Comparison of ENCODE assay signal across 27 cellular contexts in the genomic region with DNA sequence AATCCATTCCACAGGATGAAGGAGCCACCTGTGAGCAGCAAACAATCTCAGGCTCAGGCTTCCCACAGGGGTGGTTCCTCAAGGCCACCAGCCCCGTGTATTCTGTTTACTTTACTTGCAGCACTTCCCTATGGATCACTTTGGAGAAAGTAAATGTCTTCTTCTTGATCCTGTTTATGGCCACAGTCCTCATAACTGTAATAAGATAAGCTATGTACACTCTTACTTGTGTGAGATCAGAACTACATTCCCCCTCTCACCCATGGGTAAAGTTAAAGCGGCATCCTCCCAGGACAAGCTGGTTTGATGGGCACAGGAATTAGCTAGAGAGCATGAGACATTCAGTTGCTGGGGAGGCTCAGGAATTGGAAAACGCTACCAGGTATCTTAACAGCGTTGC.
"Had no signal": no experiment of that assay in that cellular context is flagged by ENCODE, and none has a peak within 500 bp of the region (broad histone marks: within the 10 kb centered on the region; RNA-seq: fewer than 3 reads in every experiment).

No MANE protein-coding gene starts in this region.

- H3K27ac ChIP-seq: colonic mucosa, coronary artery, dorsolateral prefrontal cortex, epithelial cell of prostate, esophagus muscularis mucosa, esophagus squamous epithelium, foreskin keratinocyte, gastrocnemius medialis, gastroesophageal sphincter, heart left ventricle, heart right ventricle had no signal

- H3K9me3 ChIP-seq: colonic mucosa, esophagus muscularis mucosa, esophagus squamous epithelium, gastrocnemius medialis, gastroesophageal sphincter, heart left ventricle, heart right ventricle had no signal

- FAIRE-seq: colon, endometrium, endothelial cell of umbilical vein, frontal cortex had no signal

- H3K4me3 Mint-ChIP-seq: dendritic cell treated with granulocyte-macrophage colony-stimulating factor and Interleukin-4, amounts not matched to agents 40 ng/mL and 50 ng/mL, for 4 days; effector memory CD8-positive, alpha-beta T cell; endodermal cell had no signal

- H3K4me3 ChIP-seq: colonic mucosa, coronary artery, dorsolateral prefrontal cortex, esophagus muscularis mucosa, esophagus squamous epithelium, gastrocnemius medialis, gastroesophageal sphincter, heart left ventricle, heart right ventricle had no signal

- H3K4me1 ChIP-seq: colonic mucosa, esophagus muscularis mucosa, esophagus squamous epithelium, foreskin keratinocyte, gastroesophageal sphincter had no signal

- H3K27me3 ChIP-seq: colonic mucosa, dorsolateral prefrontal cortex, esophagus muscularis mucosa, esophagus squamous epithelium, foreskin keratinocyte, gastrocnemius medialis, gastroesophageal sphincter, heart left ventricle, heart right ventricle had no signal

- DNase-seq: colonic mucosa; cortex of kidney; dermis blood vessel endothelial cell; dorsolateral prefrontal cortex; effector CD4-positive, alpha-beta T cell; effector CD8-positive, alpha-beta T cell; effector memory CD4-positive, alpha-beta T cell; effector memory CD8-positive, alpha-beta T cell; endodermal cell; esophagus squamous epithelium; foreskin fibroblast; foreskin keratinocyte; foreskin melanocyte; gastrocnemius medialis; glutamatergic neuron; head of caudate nucleus; heart left ventricle; heart right ventricle had no signal

- H3K27ac Mint-ChIP-seq: dendritic cell treated with granulocyte-macrophage colony-stimulating factor and Interleukin-4, amounts not matched to agents 40 ng/mL and 50 ng/mL, for 4 days; effector memory CD8-positive, alpha-beta T cell; endodermal cell had no signal

- H3K9me3 Mint-ChIP-seq: dendritic cell treated with granulocyte-macrophage colony-stimulating factor and Interleukin-4, amounts not matched to agents 40 ng/mL and 50 ng/mL, for 4 days; effector memory CD8-positive, alpha-beta T cell; endodermal cell had no signal

- H3K36me3 ChIP-seq: colonic mucosa, esophagus muscularis mucosa, esophagus squamous epithelium, gastrocnemius medialis, gastroesophageal sphincter, heart left ventricle, heart right ventricle had no signal
